In the genomic region with DNA sequence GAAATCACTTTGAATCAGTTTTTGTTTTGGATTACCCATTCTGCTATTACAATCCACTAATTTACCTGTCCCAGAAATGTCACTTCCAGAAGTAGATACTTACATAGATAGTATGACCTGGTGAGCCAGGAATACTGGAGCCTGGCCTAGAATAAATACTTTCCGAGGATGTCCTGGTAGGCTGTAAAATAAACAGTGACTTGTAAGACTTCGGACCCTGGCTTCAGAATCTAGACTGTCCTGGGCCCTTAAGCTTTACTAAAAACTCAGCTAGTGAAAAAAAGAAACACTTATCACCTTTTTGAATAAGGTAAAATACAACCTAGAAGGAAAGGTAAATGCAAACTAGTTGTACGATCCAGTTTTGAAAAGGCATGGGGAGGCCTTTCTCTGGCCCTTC, we compare ENCODE assay signal across 19 cellular contexts.
DNase-seq lines count a peak whose midpoint lies in the region; ATAC-seq and TF ChIP-seq lines count a peak whose summit lies in the region.
"Had no signal": no experiment of that assay in that cellular context is flagged by ENCODE, and none has a peak within 500 bp of the region (broad histone marks: within the 10 kb centered on the region; RNA-seq: fewer than 3 reads in every experiment).

No MANE protein-coding gene starts in this region.

- POLR2A ChIA-PET in activated CD8-positive, alpha-beta T cell treated with anti-CD3 and anti-CD28 coated beads, Interleukin-2, amount 10 ng/mL, durations not matched to agents 7 days and 5 days (lab: Charles Lee): no interaction called here

- no peak overlapping the region for H3K4me3 ChIP-seq in mucosa of descending colon
- H3K4me3 ChIP-seq: adrenal gland, neural progenitor cell, thoracic aorta had no signal

- H3K27ac Mint-ChIP-seq in stimulated activated naive CD8-positive, alpha-beta T cell treated with anti-CD3 and anti-CD28 coated beads, Interleukin-15, Interleukin-2, amounts not matched to agents 100 ng/mL and 50 ng/mL, for 24 hours: peak overlapping the region; percentile 43
- no peak overlapping the region for H3K27ac Mint-ChIP-seq in stimulated activated naive CD8-positive, alpha-beta T cell treated with anti-CD3 and anti-CD28 coated beads, Interleukin-15, amount 100 ng/mL, for 72 hours
- H3K27ac Mint-ChIP-seq in activated CD8-positive, alpha-beta T cell treated with anti-CD3 and anti-CD28 coated beads, Interleukin-2, amount 10 ng/mL, durations not matched to agents 7 days and 5 days: peak overlapping the region; percentile 62
- H3K27ac Mint-ChIP-seq: activated T-helper 2 cell treated with anti-CD3 and anti-CD28 coated beads, Interferon-gamma antibody, Interleukin-2, Interleukin-4, amounts not matched to agents 10 μg/mL and 5 μg/mL and 100 μg/mL, durations not matched to agents 14 hours and 24 hours and 36 hours; mesothelial cell of epicardium; neural progenitor cell had no signal

- no peaks in the 10 kb centered on the region for H3K9me3 ChIP-seq in mucosa of descending colon
- H3K9me3 ChIP-seq: adrenal gland, thoracic aorta had no signal

- no peaks in the 10 kb centered on the region for H3K27me3 Mint-ChIP-seq in stimulated activated naive CD8-positive, alpha-beta T cell treated with anti-CD3 and anti-CD28 coated beads, Interleukin-15, Interleukin-2, amounts not matched to agents 100 ng/mL and 50 ng/mL, for 24 hours
- H3K27me3 Mint-ChIP-seq in stimulated activated naive CD8-positive, alpha-beta T cell treated with anti-CD3 and anti-CD28 coated beads, Interleukin-15, amount 100 ng/mL, for 72 hours: no peaks in the 10 kb centered on the region
- H3K27me3 Mint-ChIP-seq in activated CD8-positive, alpha-beta T cell treated with anti-CD3 and anti-CD28 coated beads, Interleukin-2, amount 10 ng/mL, durations not matched to agents 7 days and 5 days (ENCODE audit: low read depth): no peaks in the 10 kb centered on the region

- no peak overlapping the region for H3K4me3 Mint-ChIP-seq in stimulated activated naive CD8-positive, alpha-beta T cell treated with anti-CD3 and anti-CD28 coated beads, Interleukin-15, Interleukin-2, amounts not matched to agents 100 ng/mL and 50 ng/mL, for 24 hours
- H3K4me3 Mint-ChIP-seq in stimulated activated naive CD8-positive, alpha-beta T cell treated with anti-CD3 and anti-CD28 coated beads, Interleukin-15, amount 100 ng/mL, for 72 hours: no peak overlapping the region
- no peak overlapping the region for H3K4me3 Mint-ChIP-seq in activated CD8-positive, alpha-beta T cell treated with anti-CD3 and anti-CD28 coated beads, Interleukin-2, amount 10 ng/mL, durations not matched to agents 7 days and 5 days
- H3K4me3 Mint-ChIP-seq: mesothelial cell of epicardium, neural progenitor cell had no signal

- H3K9me3 Mint-ChIP-seq in stimulated activated naive CD8-positive, alpha-beta T cell treated with anti-CD3 and anti-CD28 coated beads, Interleukin-15, Interleukin-2, amounts not matched to agents 100 ng/mL and 50 ng/mL, for 24 hours: no peaks in the 10 kb centered on the region
- H3K9me3 Mint-ChIP-seq in stimulated activated naive CD8-positive, alpha-beta T cell treated with anti-CD3 and anti-CD28 coated beads, Interleukin-15, amount 100 ng/mL, for 72 hours: no peaks in the 10 kb centered on the region
- H3K9me3 Mint-ChIP-seq in activated CD8-positive, alpha-beta T cell treated with anti-CD3 and anti-CD28 coated beads, Interleukin-2, amount 10 ng/mL, durations not matched to agents 7 days and 5 days (ENCODE audit: insufficient read depth): no peaks in the 10 kb centered on the region
- H3K9me3 Mint-ChIP-seq: activated T-helper 2 cell treated with anti-CD3 and anti-CD28 coated beads, Interferon-gamma antibody, Interleukin-2, Interleukin-4, amounts not matched to agents 10 μg/mL and 5 μg/mL and 100 μg/mL, durations not matched to agents 14 hours and 24 hours and 36 hours; mesothelial cell of epicardium; neural progenitor cell had no signal

- H3K4me1 ChIP-seq in mucosa of descending colon (ENCODE audit: low read depth): peaks cover 18% of the 10 kb centered on the region
- H3K4me1 ChIP-seq: neural progenitor cell had no signal

- peaks cover 20% of the 10 kb centered on the region for H3K36me3 Mint-ChIP-seq in stimulated activated naive CD8-positive, alpha-beta T cell treated with anti-CD3 and anti-CD28 coated beads, Interleukin-15, Interleukin-2, amounts not matched to agents 100 ng/mL and 50 ng/mL, for 24 hours (ENCODE audit: low read depth)
- H3K36me3 Mint-ChIP-seq in activated CD8-positive, alpha-beta T cell treated with anti-CD3 and anti-CD28 coated beads, Interleukin-2, amount 10 ng/mL, durations not matched to agents 7 days and 5 days (ENCODE audit: low read depth): peaks cover 15% of the 10 kb centered on the region

- CTCF ChIA-PET in activated CD8-positive, alpha-beta T cell treated with anti-CD3 and anti-CD28 coated beads, Interleukin-2, amount 10 ng/mL, durations not matched to agents 7 days and 5 days (lab: Charles Lee): interaction anchor here (0.6 to 7.6 kb wide), 5 partner anchors 13 to 230 kb away, joined by 3 to 128 read pairs (median 76); no protein-coding TSS in a partner anchor

- ATAC-seq in stimulated activated naive CD8-positive, alpha-beta T cell treated with anti-CD3 and anti-CD28 coated beads, Interleukin-15, amount 100 ng/mL, for 72 hours: no peak
- no peak for ATAC-seq in activated CD8-positive, alpha-beta T cell treated with anti-CD3 and anti-CD28 coated beads, Interleukin-2, amount 10 ng/mL, durations not matched to agents 7 days and 5 days
- ATAC-seq in mucosa of descending colon (peak; percentile 33), HG03354 (IDR thresholded peaks at IDR 0.05; ENCODE audit: poor library complexity, severe bottlenecking, unreplicated experiment) (no peak), HG03442 (IDR thresholded peaks at IDR 0.05; ENCODE audit: unreplicated experiment) (no peak)

- H3K36me3 ChIP-seq in mucosa of descending colon (ENCODE audit: low read depth): no peaks in the 10 kb centered on the region
- H3K36me3 ChIP-seq: neural progenitor cell, thoracic aorta had no signal

- DNase-seq in stimulated activated naive CD8-positive, alpha-beta T cell treated with anti-CD3 and anti-CD28 coated beads, Interleukin-15, amount 100 ng/mL, for 72 hours: no peak
- DNase-seq in activated CD8-positive, alpha-beta T cell treated with anti-CD3 and anti-CD28 coated beads, Interleukin-2, amount 10 ng/mL, durations not matched to agents 7 days and 5 days: no peak
- no peak for DNase-seq in mucosa of descending colon
- DNase-seq in NK-92 treated with Interleukin-12 subunit alpha and Interleukin-12 subunit beta, amount 100 ng/mL, for 24 hours (lab: John Stamatoyannopoulos, UW): no peak
- no peak for DNase-seq in NCI-H446 treated with DMSO at 0.1 percent for 48 hours (lab: John Stamatoyannopoulos, UW)
- DNase-seq: adrenal gland, cortex of kidney, glutamatergic neuron, GOT3, Kasumi-1, NCI-H187 treated with DMSO at 0.1 percent for 48 hours, NCI-H82 had no signal

- TF ChIP-seq CTCF in mucosa of descending colon (IDR thresholded peaks at IDR 0.05): no peak

- intact Hi-C loops in mucosa of descending colon (cut with DNase I, micrococcal nuclease): loop anchor here (5.0 to 10.0 kb wide), 2 partner anchors 79 to 311 kb away; no protein-coding TSS in a partner anchor

- peaks cover 26% of the 10 kb centered on the region for H3K4me1 Mint-ChIP-seq in stimulated activated naive CD8-positive, alpha-beta T cell treated with anti-CD3 and anti-CD28 coated beads, Interleukin-15, Interleukin-2, amounts not matched to agents 100 ng/mL and 50 ng/mL, for 24 hours (ENCODE audit: low read depth)
- H3K4me1 Mint-ChIP-seq in stimulated activated naive CD8-positive, alpha-beta T cell treated with anti-CD3 and anti-CD28 coated beads, Interleukin-15, amount 100 ng/mL, for 72 hours: peaks cover 53% of the 10 kb centered on the region
- H3K4me1 Mint-ChIP-seq in activated CD8-positive, alpha-beta T cell treated with anti-CD3 and anti-CD28 coated beads, Interleukin-2, amount 10 ng/mL, durations not matched to agents 7 days and 5 days (ENCODE audit: low read depth): peaks cover 16% of the 10 kb centered on the region

Comparison
In these comparisons a context has a peak if more than half of its experiments do, and no peak if none do; other contexts are left out.
1. H3K27ac Mint-ChIP-seq: peak in stimulated activated naive CD8-positive, alpha-beta T cell treated with anti-CD3 and anti-CD28 coated beads, Interleukin-15, Interleukin-2, amounts not matched to agents 100 ng/mL and 50 ng/mL, for 24 hours (single experiment) and activated CD8-positive, alpha-beta T cell treated with anti-CD3 and anti-CD28 coated beads, Interleukin-2, amount 10 ng/mL, durations not matched to agents 7 days and 5 days (single experiment); none in stimulated activated naive CD8-positive, alpha-beta T cell treated with anti-CD3 and anti-CD28 coated beads, Interleukin-15, amount 100 ng/mL, for 72 hours (0 of 2).